In the genomic region with DNA sequence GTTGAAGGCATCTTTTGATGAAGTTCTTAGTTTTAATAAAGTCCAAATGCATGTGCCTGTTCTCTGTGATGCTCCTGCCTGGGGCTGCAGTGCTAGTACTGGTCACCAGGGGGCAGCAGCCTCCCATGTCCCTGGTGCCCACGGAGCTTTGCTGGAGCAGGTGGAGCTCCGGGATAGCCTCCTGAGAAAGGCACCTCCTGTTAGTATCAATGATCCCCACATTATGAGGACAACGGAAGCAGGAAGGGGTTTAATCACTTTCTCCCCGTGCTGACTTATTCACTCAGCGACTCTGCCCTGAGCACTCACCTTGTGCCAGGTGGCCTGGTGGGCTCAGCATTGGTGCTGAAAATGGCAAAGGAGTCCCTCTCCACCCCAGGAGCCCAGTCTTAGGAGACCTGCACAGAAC, we compare ENCODE assay signal across 1 cellular context.
TF ChIP-seq lines count a peak whose summit lies in the region.

No MANE protein-coding gene starts in this region.

TF ChIP-seq in GM23338, 12 proteins besides CTCF, POLR2A, EP300 and RAD21 (continued from another document):
- TF ChIP-seq, protein P1, sequence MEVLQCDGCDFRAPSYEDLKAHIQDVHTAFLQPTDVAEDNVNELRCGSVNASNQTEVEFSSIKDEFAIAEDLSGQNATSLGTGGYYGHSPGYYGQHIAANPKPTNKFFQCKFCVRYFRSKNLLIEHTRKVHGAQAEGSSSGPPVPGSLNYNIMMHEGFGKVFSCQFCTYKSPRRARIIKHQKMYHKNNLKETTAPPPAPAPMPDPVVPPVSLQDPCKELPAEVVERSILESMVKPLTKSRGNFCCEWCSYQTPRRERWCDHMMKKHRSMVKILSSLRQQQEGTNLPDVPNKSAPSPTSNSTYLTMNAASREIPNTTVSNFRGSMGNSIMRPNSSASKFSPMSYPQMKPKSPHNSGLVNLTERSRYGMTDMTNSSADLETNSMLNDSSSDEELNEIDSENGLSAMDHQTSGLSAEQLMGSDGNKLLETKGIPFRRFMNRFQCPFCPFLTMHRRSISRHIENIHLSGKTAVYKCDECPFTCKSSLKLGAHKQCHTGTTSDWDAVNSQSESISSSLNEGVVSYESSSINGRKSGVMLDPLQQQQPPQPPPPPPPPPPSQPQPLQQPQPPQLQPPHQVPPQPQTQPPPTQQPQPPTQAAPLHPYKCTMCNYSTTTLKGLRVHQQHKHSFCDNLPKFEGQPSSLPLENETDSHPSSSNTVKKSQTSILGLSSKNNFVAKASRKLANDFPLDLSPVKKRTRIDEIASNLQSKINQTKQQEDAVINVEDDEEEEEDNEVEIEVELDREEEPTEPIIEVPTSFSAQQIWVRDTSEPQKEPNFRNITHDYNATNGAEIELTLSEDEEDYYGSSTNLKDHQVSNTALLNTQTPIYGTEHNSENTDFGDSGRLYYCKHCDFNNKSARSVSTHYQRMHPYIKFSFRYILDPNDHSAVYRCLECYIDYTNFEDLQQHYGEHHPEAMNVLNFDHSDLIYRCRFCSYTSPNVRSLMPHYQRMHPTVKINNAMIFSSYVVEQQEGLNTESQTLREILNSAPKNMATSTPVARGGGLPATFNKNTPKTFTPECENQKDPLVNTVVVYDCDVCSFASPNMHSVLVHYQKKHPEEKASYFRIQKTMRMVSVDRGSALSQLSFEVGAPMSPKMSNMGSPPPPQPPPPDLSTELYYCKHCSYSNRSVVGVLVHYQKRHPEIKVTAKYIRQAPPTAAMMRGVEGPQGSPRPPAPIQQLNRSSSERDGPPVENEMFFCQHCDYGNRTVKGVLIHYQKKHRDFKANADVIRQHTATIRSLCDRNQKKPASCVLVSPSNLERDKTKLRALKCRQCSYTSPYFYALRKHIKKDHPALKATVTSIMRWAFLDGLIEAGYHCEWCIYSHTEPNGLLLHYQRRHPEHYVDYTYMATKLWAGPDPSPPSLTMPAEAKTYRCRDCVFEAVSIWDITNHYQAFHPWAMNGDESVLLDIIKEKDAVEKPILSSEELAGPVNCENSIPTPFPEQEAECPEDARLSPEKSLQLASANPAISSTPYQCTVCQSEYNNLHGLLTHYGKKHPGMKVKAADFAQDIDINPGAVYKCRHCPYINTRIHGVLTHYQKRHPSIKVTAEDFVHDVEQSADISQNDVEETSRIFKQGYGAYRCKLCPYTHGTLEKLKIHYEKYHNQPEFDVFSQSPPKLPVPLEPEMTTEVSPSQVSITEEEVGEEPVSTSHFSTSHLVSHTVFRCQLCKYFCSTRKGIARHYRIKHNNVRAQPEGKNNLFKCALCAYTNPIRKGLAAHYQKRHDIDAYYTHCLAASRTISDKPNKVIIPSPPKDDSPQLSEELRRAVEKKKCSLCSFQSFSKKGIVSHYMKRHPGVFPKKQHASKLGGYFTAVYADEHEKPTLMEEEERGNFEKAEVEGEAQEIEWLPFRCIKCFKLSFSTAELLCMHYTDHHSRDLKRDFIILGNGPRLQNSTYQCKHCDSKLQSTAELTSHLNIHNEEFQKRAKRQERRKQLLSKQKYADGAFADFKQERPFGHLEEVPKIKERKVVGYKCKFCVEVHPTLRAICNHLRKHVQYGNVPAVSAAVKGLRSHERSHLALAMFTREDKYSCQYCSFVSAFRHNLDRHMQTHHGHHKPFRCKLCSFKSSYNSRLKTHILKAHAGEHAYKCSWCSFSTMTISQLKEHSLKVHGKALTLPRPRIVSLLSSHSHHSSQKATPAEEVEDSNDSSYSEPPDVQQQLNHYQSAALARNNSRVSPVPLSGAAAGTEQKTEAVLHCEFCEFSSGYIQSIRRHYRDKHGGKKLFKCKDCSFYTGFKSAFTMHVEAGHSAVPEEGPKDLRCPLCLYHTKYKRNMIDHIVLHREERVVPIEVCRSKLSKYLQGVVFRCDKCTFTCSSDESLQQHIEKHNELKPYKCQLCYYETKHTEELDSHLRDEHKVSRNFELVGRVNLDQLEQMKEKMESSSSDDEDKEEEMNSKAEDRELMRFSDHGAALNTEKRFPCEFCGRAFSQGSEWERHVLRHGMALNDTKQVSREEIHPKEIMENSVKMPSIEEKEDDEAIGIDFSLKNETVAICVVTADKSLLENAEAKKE (CRISPR knock-in tag; IDR thresholded peaks at IDR 0.05): no peak
- no peak for TF ChIP-seq ZNF331 (CRISPR knock-in tag; IDR thresholded peaks at IDR 0.05; ENCODE audit: low read depth)
- TF ChIP-seq EZH2phosphoT487 (IDR thresholded peaks at IDR 0.05; ENCODE audit: unreplicated experiment): no peak
- TF ChIP-seq JUNB (IDR thresholded peaks at IDR 0.05; ENCODE audit: unreplicated experiment): no peak
- no peak for TF ChIP-seq STAT1 (IDR thresholded peaks at IDR 0.05; ENCODE audit: unreplicated experiment)
- TF ChIP-seq EZH2 (IDR thresholded peaks at IDR 0.05; ENCODE audit: low read depth, unreplicated experiment): no peak
- no peak for TF ChIP-seq CREB1 (CRISPR knock-in tag; IDR thresholded peaks at IDR 0.05; ENCODE audit: low read depth)
- no peak for TF ChIP-seq NANOG (IDR thresholded peaks at IDR 0.05; ENCODE audit: borderline replicate concordance)
- TF ChIP-seq ZNF114 (CRISPR knock-in tag; IDR thresholded peaks at IDR 0.05): no peak
- TF ChIP-seq, protein P2, sequence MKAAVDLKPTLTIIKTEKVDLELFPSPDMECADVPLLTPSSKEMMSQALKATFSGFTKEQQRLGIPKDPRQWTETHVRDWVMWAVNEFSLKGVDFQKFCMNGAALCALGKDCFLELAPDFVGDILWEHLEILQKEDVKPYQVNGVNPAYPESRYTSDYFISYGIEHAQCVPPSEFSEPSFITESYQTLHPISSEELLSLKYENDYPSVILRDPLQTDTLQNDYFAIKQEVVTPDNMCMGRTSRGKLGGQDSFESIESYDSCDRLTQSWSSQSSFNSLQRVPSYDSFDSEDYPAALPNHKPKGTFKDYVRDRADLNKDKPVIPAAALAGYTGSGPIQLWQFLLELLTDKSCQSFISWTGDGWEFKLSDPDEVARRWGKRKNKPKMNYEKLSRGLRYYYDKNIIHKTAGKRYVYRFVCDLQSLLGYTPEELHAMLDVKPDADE (IDR thresholded peaks at IDR 0.05): no peak
TF ChIP-seq in GM23338: peak in this region for 0.
